ENCODE assay signal across 1 cellular context in the genomic region with DNA sequence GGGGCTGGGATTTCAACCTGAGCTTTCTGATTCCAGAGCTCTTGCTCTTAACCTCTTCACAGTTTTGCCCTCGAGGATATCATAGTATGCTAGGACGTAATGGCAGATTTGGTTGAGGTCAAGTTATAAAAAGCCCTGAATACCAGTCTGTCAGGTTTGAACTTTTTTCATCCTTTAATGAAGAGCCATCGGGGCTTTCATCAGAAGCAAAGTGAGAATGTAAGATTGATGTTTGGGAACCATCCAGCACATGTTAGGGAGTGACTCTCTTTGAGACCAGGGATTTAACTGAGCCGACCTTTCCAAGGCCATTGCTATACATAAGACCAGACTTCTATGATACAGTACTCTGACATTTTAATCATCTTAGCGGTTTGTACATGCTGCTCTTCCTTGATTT.
TF ChIP-seq lines count a peak whose summit lies in the region.

No MANE protein-coding gene starts in this region.

TF ChIP-seq in IMR-90, 13 proteins besides CTCF, POLR2A, EP300 and RAD21 (continued from another document):
- no peak for TF ChIP-seq FOS (IDR thresholded peaks at IDR 0.05; ENCODE audit: low read depth, low read length)
- no peak for TF ChIP-seq NFE2L2 (IDR thresholded peaks at IDR 0.05; ENCODE audit: low read depth, low read length)
- no peak for TF ChIP-seq MXI1 (IDR thresholded peaks at IDR 0.05; ENCODE audit: borderline replicate concordance, low read depth, low read length)
- TF ChIP-seq SMC3 (IDR thresholded peaks at IDR 0.05; ENCODE audit: low read depth, low read length): no peak
